23 cellular contexts compared by ENCODE assay signal in the genomic region with DNA sequence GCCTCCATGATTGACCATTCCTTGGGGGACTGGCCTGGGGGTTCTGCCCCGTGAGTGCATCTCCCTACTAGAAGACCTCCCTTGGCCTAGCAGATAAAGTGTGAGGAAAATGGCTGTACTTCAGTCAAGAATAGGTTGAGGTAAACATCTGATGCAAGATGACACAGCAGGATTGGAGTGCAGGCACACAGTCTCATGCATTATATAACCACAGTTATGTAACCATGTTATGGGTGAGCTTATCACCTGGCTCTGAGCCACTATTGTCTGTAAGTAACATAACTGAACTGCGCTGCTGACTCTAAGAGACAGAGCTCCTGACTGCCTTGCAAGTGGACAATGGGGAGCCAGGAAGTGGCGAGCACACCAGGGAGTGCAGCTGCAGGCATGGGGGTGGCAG.
DNase-seq lines count a peak whose midpoint lies in the region; ATAC-seq and TF ChIP-seq lines count a peak whose summit lies in the region.
"Had no signal": no experiment of that assay in that cellular context is flagged by ENCODE, and none has a peak within 500 bp of the region (broad histone marks: within the 10 kb centered on the region; RNA-seq: fewer than 3 reads in every experiment).

No MANE protein-coding gene starts in this region.

- peak overlapping the region; percentile 69 for H3K27ac ChIP-seq in SK-N-MC
- H3K27ac ChIP-seq: breast epithelium, dorsolateral prefrontal cortex, prostate gland, VCaP had no signal

- intact Hi-C loops in activated CD8-positive, alpha-beta T cell treated with anti-CD3 and anti-CD28 coated beads for 36 hours (cut with micrococcal nuclease), result no loop called here

- no peaks in the 10 kb centered on the region for H3K36me3 ChIP-seq in BE2C
- no peaks in the 10 kb centered on the region for H3K36me3 ChIP-seq in SK-N-MC (ENCODE audit: insufficient read depth, low read length)
- H3K36me3 ChIP-seq: breast epithelium, prostate gland had no signal

- H3K27ac Mint-ChIP-seq in activated CD8-positive, alpha-beta T cell treated with anti-CD3 and anti-CD28 coated beads for 36 hours, result no peak overlapping the region
- peak overlapping the region in 1 of 2 donors; percentile 40 for H3K27ac Mint-ChIP-seq in stimulated activated naive CD8-positive, alpha-beta T cell treated with anti-CD3 and anti-CD28 coated beads, Interleukin-15, amount 100 ng/mL, for 72 hours
- H3K27ac Mint-ChIP-seq: activated CD4-positive, alpha-beta memory T cell treated with anti-CD3 and anti-CD28 coated beads for 36 hours; activated T-cell treated with anti-CD3 and anti-CD28 coated beads, Interleukin-2, amount 50 U/mL, for 24 hours; B cell; natural killer cell had no signal

- H3K9me3 ChIP-seq in BE2C (no peaks in the 10 kb centered on the region), SK-N-MC (ENCODE audit: low read depth, low read length) (no peaks in the 10 kb centered on the region)
- H3K9me3 ChIP-seq: breast epithelium, prostate gland had no signal

- no peak overlapping the region for H3K9ac ChIP-seq in SK-N-MC (ENCODE audit: insufficient read length)

- H3K27me3 Mint-ChIP-seq in activated CD8-positive, alpha-beta T cell treated with anti-CD3 and anti-CD28 coated beads for 36 hours, result no peaks in the 10 kb centered on the region
- no peaks in the 10 kb centered on the region for H3K27me3 Mint-ChIP-seq in stimulated activated naive CD8-positive, alpha-beta T cell treated with anti-CD3 and anti-CD28 coated beads, Interleukin-15, amount 100 ng/mL, for 72 hours
- H3K27me3 Mint-ChIP-seq: activated CD4-positive, alpha-beta memory T cell treated with anti-CD3 and anti-CD28 coated beads for 36 hours; activated T-cell treated with anti-CD3 and anti-CD28 coated beads, Interleukin-2, amount 50 U/mL, for 24 hours; B cell had no signal

- H3K4me1 ChIP-seq in BE2C, result peaks cover 9% of the 10 kb centered on the region
- H3K4me1 ChIP-seq: breast epithelium, prostate gland had no signal

- no peak for TF ChIP-seq CTCF in BE2C (IDR thresholded peaks at IDR 0.05; ENCODE audit: low read depth, low read length)
- TF ChIP-seq CTCF in activated CD8-positive, alpha-beta T cell treated with anti-CD3 and anti-CD28 coated beads for 36 hours (IDR thresholded peaks at IDR 0.05), result no peak

- no peak overlapping the region for H3K4me3 Mint-ChIP-seq in activated CD8-positive, alpha-beta T cell treated with anti-CD3 and anti-CD28 coated beads for 36 hours
- no peak overlapping the region for H3K4me3 Mint-ChIP-seq in stimulated activated naive CD8-positive, alpha-beta T cell treated with anti-CD3 and anti-CD28 coated beads, Interleukin-15, amount 100 ng/mL, for 72 hours
- H3K4me3 Mint-ChIP-seq: activated CD4-positive, alpha-beta memory T cell treated with anti-CD3 and anti-CD28 coated beads for 36 hours; activated T-cell treated with anti-CD3 and anti-CD28 coated beads, Interleukin-2, amount 50 U/mL, for 24 hours; B cell; natural killer cell had no signal

- DNase-seq in BE2C, result peak; percentile 72
- DNase-seq in Daoy (ENCODE audit: low read depth), result peak; percentile 9
- DNase-seq in SK-N-MC (ENCODE audit: low read depth, low spot score), result no peak
- DNase-seq in iris pigment epithelial cell (ENCODE audit: low read depth), result peak; percentile 52
- no peak for DNase-seq in activated CD8-positive, alpha-beta T cell treated with anti-CD3 and anti-CD28 coated beads for 36 hours
- no peak for DNase-seq in stimulated activated naive CD8-positive, alpha-beta T cell treated with anti-CD3 and anti-CD28 coated beads, Interleukin-15, amount 100 ng/mL, for 72 hours
- DNase-seq in SW 1271 (lab: John Stamatoyannopoulos, UW), result no peak
- no peak for DNase-seq in amygdala (lab: John Stamatoyannopoulos, UW)
- DNase-seq: activated CD4-positive, alpha-beta memory T cell treated with anti-CD3 and anti-CD28 coated beads for 36 hours; activated naive CD4-positive, alpha-beta T cell treated with anti-CD3 and anti-CD28 coated beads, Interleukin-2, amount 50 U/mL, for 16 hours; activated T-cell treated with anti-CD3 and anti-CD28 coated beads, Interleukin-2, amount 50 U/mL, for 24 hours; DMS79 treated with DMSO at 0.1 percent for 48 hours; dorsolateral prefrontal cortex; glutamatergic neuron; H7; natural killer cell; NCI-H1436; NCI-H526 had no signal

- POLR2A ChIA-PET in activated CD8-positive, alpha-beta T cell treated with anti-CD3 and anti-CD28 coated beads for 36 hours (lab: Charles Lee), result no interaction called here

- no peak for ATAC-seq in activated CD8-positive, alpha-beta T cell treated with anti-CD3 and anti-CD28 coated beads for 36 hours
- ATAC-seq in stimulated activated naive CD8-positive, alpha-beta T cell treated with anti-CD3 and anti-CD28 coated beads, Interleukin-15, amount 100 ng/mL, for 72 hours, result no peak
- ATAC-seq: natural killer cell had no signal

- H3K4me3 ChIP-seq in BE2C (ENCODE audit: low read depth, low read length) (no peak overlapping the region), SK-N-MC (no peak overlapping the region)
- H3K4me3 ChIP-seq: breast epithelium, dorsolateral prefrontal cortex, lung, prostate gland had no signal

- H3K27me3 ChIP-seq in BE2C, result no peaks in the 10 kb centered on the region
- H3K27me3 ChIP-seq: breast epithelium, dorsolateral prefrontal cortex had no signal

- CTCF ChIA-PET in activated CD8-positive, alpha-beta T cell treated with anti-CD3 and anti-CD28 coated beads for 36 hours (lab: Charles Lee), result no interaction called here

- no peaks in the 10 kb centered on the region for H3K4me1 Mint-ChIP-seq in activated CD8-positive, alpha-beta T cell treated with anti-CD3 and anti-CD28 coated beads for 36 hours (ENCODE audit: low read depth)
- H3K4me1 Mint-ChIP-seq in stimulated activated naive CD8-positive, alpha-beta T cell treated with anti-CD3 and anti-CD28 coated beads, Interleukin-15, amount 100 ng/mL, for 72 hours, result peaks cover 6% of the 10 kb centered on the region
- H3K4me1 Mint-ChIP-seq: B cell, natural killer cell had no signal

- peaks cover 3% of the 10 kb centered on the region for H3K9me3 Mint-ChIP-seq in activated CD8-positive, alpha-beta T cell treated with anti-CD3 and anti-CD28 coated beads for 36 hours
- peaks cover 0 to 18% of the 10 kb centered on the region in 2 donors for H3K9me3 Mint-ChIP-seq in stimulated activated naive CD8-positive, alpha-beta T cell treated with anti-CD3 and anti-CD28 coated beads, Interleukin-15, amount 100 ng/mL, for 72 hours

- no peaks in the 10 kb centered on the region for H3K36me3 Mint-ChIP-seq in activated CD8-positive, alpha-beta T cell treated with anti-CD3 and anti-CD28 coated beads for 36 hours (ENCODE audit: low read depth)
- H3K36me3 Mint-ChIP-seq: activated CD4-positive, alpha-beta memory T cell treated with anti-CD3 and anti-CD28 coated beads for 36 hours had no signal

Comparison
In these comparisons a context has a peak if more than half of its experiments do, and no peak if none do; other contexts are left out.
1. DNase-seq: peak in BE2C (single experiment), Daoy (single experiment) and iris pigment epithelial cell (single experiment); none in SK-N-MC (single experiment), activated CD8-positive, alpha-beta T cell treated with anti-CD3 and anti-CD28 coated beads for 36 hours (single experiment), stimulated activated naive CD8-positive, alpha-beta T cell treated with anti-CD3 and anti-CD28 coated beads, Interleukin-15, amount 100 ng/mL, for 72 hours (0 of 2), SW 1271 (0 of 2) and amygdala (0 of 56).